Comparison of ENCODE assay signal across 1 cellular context in genomic region chr15:75201609-75202250, GRCh38.
TF ChIP-seq lines count a peak whose summit lies in the region.

C15orf39 (plus strand) TSS chr15:75201882; CDS start chr15:75206049, 4,167 bp downstream.

TF ChIP-seq in HepG2, 621 proteins besides CTCF, POLR2A, EP300 and RAD21 (continued from another document and continues in another):
- TF ChIP-seq, protein P1, sequence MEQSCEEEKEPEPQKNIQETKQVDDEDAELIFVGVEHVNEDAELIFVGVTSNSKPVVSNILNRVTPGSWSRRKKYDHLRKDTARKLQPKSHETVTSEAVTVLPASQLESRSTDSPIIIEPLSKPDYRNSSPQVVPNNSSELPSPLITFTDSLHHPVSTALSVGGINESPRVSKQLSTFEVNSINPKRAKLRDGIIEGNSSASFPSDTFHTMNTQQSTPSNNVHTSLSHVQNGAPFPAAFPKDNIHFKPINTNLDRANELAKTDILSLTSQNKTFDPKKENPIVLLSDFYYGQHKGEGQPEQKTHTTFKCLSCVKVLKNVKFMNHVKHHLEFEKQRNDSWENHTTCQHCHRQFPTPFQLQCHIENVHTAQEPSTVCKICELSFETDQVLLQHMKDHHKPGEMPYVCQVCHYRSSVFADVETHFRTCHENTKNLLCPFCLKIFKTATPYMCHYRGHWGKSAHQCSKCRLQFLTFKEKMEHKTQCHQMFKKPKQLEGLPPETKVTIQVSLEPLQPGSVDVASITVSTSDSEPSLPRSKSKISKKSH (CRISPR knock-in tag; IDR thresholded peaks at IDR 0.05; ENCODE audit: borderline replicate concordance), result 0 out of 2 replicates have a peak, but pooled peaks have one; percentile 5
- TF ChIP-seq NCOA2 (CRISPR knock-in tag; IDR thresholded peaks at IDR 0.05) (no peak), ZSCAN12 (CRISPR knock-in tag; IDR thresholded peaks at IDR 0.05) (no peak), TRAFD1 (CRISPR knock-in tag; IDR thresholded peaks at IDR 0.05; ENCODE audit: borderline replicate concordance) (no peak), MAF1 (CRISPR knock-in tag; IDR thresholded peaks at IDR 0.05; ENCODE audit: borderline replicate concordance) (no peak), ZNF629 (CRISPR knock-in tag; conservative IDR thresholded peaks at IDR 0.05) (no peak), HBP1 (CRISPR knock-in tag; IDR thresholded peaks at IDR 0.05; ENCODE audit: low read depth) (0 out of 2 replicates have a peak, but pooled peaks have one; percentile 24), ZNF207 (IDR thresholded peaks at IDR 0.05; ENCODE audit: borderline replicate concordance) (no peak), MEIS2 (CRISPR knock-in tag; IDR thresholded peaks at IDR 0.05) (peak; percentile 71; the same call in 1 of the 2 replicates), ZNF383 (CRISPR knock-in tag; IDR thresholded peaks at IDR 0.05; ENCODE audit: borderline replicate concordance) (no peak), SRSF1 (optimal IDR thresholded peaks at IDR 0.05; ENCODE audit: low read depth, low read length) (no peak), ZNF768 (CRISPR knock-in tag; IDR thresholded peaks at IDR 0.05) (peak; percentile 90), ZNF337 (CRISPR knock-in tag; IDR thresholded peaks at IDR 0.05; ENCODE audit: borderline replicate concordance, low read depth) (no peak), ZNF329 (CRISPR knock-in tag; IDR thresholded peaks at IDR 0.05; ENCODE audit: low read depth) (0 out of 2 replicates have a peak, but pooled peaks have one; percentile 77), ZNF501 (CRISPR knock-in tag; IDR thresholded peaks at IDR 0.05) (no peak), NFIC (IDR thresholded peaks at IDR 0.05; ENCODE audit: low read length) (no peak), ZNF816 (CRISPR knock-in tag; IDR thresholded peaks at IDR 0.05; ENCODE audit: borderline replicate concordance) (no peak), NFE2L1 (CRISPR knock-in tag; IDR thresholded peaks at IDR 0.05; ENCODE audit: borderline replicate concordance) (no peak), ZNF350 (CRISPR knock-in tag; IDR thresholded peaks at IDR 0.05; ENCODE audit: borderline replicate concordance, low read depth) (peak; percentile 1; the same call in 1 of the 2 replicates), ZNF644 (CRISPR knock-in tag; IDR thresholded peaks at IDR 0.05; ENCODE audit: low read depth) (no peak), ZNF530 (CRISPR knock-in tag; IDR thresholded peaks at IDR 0.05; ENCODE audit: low read depth) (no peak), ARNT2 (CRISPR knock-in tag; IDR thresholded peaks at IDR 0.05; ENCODE audit: low read depth) (peak; percentile 84; the same call in 1 of the 2 replicates), ZSCAN29 (CRISPR knock-in tag; conservative IDR thresholded peaks at IDR 0.05) (no peak), ZNF224 (CRISPR knock-in tag; IDR thresholded peaks at IDR 0.05) (0 out of 2 replicates have a peak, but pooled peaks have one; percentile 60), ATF3 (CRISPR knock-in tag; IDR thresholded peaks at IDR 0.05) (no peak), TBP (CRISPR knock-in tag; IDR thresholded peaks at IDR 0.05) (no peak), RAD51 (IDR thresholded peaks at IDR 0.05; ENCODE audit: borderline replicate concordance) (no peak), ZBTB43 (CRISPR knock-in tag; conservative IDR thresholded peaks at IDR 0.05) (no peak), DNMT3B (CRISPR knock-in tag; conservative IDR thresholded peaks at IDR 0.05) (no peak), ZSCAN22 (CRISPR knock-in tag; IDR thresholded peaks at IDR 0.05) (no peak), ZNF432 (CRISPR knock-in tag; IDR thresholded peaks at IDR 0.05; ENCODE audit: borderline replicate concordance) (no peak)
- TF ChIP-seq, protein P2, sequence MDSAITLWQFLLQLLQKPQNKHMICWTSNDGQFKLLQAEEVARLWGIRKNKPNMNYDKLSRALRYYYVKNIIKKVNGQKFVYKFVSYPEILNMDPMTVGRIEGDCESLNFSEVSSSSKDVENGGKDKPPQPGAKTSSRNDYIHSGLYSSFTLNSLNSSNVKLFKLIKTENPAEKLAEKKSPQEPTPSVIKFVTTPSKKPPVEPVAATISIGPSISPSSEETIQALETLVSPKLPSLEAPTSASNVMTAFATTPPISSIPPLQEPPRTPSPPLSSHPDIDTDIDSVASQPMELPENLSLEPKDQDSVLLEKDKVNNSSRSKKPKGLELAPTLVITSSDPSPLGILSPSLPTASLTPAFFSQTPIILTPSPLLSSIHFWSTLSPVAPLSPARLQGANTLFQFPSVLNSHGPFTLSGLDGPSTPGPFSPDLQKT (CRISPR knock-in tag; IDR thresholded peaks at IDR 0.05; ENCODE audit: borderline replicate concordance), result no peak
- TF ChIP-seq, protein P3, sequence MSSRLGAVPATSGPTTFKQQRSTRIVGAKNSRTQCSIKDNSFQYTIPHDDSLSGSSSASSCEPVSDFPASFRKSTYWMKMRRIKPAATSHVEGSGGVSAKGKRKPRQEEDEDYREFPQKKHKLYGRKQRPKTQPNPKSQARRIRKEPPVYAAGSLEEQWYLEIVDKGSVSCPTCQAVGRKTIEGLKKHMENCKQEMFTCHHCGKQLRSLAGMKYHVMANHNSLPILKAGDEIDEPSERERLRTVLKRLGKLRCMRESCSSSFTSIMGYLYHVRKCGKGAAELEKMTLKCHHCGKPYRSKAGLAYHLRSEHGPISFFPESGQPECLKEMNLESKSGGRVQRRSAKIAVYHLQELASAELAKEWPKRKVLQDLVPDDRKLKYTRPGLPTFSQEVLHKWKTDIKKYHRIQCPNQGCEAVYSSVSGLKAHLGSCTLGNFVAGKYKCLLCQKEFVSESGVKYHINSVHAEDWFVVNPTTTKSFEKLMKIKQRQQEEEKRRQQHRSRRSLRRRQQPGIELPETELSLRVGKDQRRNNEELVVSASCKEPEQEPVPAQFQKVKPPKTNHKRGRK (CRISPR knock-in tag; IDR thresholded peaks at IDR 0.05), result no peak
- TF ChIP-seq, protein P4, sequence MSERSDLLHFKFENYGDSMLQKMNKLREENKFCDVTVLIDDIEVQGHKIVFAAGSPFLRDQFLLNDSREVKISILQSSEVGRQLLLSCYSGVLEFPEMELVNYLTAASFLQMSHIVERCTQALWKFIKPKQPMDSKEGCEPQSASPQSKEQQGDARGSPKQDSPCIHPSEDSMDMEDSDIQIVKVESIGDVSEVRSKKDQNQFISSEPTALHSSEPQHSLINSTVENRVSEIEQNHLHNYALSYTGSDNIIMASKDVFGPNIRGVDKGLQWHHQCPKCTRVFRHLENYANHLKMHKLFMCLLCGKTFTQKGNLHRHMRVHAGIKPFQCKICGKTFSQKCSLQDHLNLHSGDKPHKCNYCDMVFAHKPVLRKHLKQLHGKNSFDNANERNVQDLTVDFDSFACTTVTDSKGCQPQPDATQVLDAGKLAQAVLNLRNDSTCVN (CRISPR knock-in tag; IDR thresholded peaks at IDR 0.05; ENCODE audit: borderline replicate concordance), result peak; percentile 51; the same call in 1 of the 2 replicates
- TF ChIP-seq, protein P5, sequence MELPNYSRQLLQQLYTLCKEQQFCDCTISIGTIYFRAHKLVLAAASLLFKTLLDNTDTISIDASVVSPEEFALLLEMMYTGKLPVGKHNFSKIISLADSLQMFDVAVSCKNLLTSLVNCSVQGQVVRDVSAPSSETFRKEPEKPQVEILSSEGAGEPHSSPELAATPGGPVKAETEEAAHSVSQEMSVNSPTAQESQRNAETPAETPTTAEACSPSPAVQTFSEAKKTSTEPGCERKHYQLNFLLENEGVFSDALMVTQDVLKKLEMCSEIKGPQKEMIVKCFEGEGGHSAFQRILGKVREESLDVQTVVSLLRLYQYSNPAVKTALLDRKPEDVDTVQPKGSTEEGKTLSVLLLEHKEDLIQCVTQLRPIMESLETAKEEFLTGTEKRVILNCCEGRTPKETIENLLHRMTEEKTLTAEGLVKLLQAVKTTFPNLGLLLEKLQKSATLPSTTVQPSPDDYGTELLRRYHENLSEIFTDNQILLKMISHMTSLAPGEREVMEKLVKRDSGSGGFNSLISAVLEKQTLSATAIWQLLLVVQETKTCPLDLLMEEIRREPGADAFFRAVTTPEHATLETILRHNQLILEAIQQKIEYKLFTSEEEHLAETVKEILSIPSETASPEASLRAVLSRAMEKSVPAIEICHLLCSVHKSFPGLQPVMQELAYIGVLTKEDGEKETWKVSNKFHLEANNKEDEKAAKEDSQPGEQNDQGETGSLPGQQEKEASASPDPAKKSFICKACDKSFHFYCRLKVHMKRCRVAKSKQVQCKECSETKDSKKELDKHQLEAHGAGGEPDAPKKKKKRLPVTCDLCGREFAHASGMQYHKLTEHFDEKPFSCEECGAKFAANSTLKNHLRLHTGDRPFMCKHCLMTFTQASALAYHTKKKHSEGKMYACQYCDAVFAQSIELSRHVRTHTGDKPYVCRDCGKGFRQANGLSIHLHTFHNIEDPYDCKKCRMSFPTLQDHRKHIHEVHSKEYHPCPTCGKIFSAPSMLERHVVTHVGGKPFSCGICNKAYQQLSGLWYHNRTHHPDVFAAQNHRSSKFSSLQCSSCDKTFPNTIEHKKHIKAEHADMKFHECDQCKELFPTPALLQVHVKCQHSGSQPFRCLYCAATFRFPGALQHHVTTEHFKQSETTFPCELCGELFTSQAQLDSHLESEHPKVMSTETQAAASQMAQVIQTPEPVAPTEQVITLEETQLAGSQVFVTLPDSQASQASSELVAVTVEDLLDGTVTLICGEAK (IDR thresholded peaks at IDR 0.05), result no peak
- TF ChIP-seq, protein P5 (CRISPR knock-in tag; IDR thresholded peaks at IDR 0.05), result no peak
- TF ChIP-seq, protein P6, sequence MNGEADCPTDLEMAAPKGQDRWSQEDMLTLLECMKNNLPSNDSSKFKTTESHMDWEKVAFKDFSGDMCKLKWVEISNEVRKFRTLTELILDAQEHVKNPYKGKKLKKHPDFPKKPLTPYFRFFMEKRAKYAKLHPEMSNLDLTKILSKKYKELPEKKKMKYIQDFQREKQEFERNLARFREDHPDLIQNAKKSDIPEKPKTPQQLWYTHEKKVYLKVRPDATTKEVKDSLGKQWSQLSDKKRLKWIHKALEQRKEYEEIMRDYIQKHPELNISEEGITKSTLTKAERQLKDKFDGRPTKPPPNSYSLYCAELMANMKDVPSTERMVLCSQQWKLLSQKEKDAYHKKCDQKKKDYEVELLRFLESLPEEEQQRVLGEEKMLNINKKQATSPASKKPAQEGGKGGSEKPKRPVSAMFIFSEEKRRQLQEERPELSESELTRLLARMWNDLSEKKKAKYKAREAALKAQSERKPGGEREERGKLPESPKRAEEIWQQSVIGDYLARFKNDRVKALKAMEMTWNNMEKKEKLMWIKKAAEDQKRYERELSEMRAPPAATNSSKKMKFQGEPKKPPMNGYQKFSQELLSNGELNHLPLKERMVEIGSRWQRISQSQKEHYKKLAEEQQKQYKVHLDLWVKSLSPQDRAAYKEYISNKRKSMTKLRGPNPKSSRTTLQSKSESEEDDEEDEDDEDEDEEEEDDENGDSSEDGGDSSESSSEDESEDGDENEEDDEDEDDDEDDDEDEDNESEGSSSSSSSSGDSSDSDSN (CRISPR knock-in tag; IDR thresholded peaks at IDR 0.05), result peak; percentile 43; the same call in 1 of the 2 replicates
